ENCODE assay signal across 8 cellular contexts in the genomic region with DNA sequence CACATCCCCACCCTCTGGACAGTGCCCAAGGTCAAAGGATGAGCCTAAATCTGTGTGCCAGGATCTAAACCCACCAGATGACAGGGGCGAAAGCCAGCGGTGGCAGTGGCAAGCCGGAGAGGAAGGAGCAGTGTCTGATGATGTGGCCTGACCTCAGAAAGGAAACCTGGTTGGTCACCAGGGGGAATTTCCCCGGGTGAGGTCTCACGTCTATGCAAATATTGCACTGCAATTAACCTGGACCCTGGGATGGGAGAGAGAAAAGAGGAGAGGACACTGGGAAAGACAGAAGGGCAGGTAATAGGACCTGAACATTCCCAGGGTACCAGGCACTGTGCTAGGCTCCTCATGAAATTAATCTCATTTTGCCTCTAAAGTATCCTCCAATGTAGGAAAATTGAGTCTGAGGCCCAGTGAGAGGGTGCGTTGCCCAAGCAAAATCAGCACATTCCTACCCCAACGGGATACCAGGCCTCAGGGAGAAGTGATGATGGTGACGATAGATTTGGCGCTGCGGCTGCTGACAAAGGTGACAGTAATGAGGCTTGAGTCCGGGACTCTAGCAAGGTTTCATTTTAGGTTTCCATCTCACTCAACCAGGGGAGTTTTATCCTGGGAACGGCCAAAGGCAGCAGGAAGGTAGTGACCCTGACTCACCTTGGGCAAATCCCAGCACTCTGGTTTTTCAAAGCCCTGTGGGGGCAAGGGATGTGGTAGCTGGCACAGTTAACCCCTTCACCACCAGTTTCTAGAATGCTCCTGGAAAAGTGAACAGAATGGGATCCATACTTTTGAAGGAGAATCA.
DNase-seq lines count a peak whose midpoint lies in the region; ATAC-seq and FAIRE-seq lines count a peak whose summit lies in the region.

No MANE protein-coding gene starts in this region.

- peak overlapping the region; percentile 99 for H3K27ac ChIP-seq in epithelial cell of prostate

- peak; percentile 96 for FAIRE-seq in GM19239 (lab: Jason Lieb, UNC)

- ATAC-seq in HG03378 (IDR thresholded peaks at IDR 0.05; ENCODE audit: unreplicated experiment) = peak; percentile 71

- DNase-seq in AML-193 (lab: John Stamatoyannopoulos, UW) (peak; percentile 25 to 30), GM19239 (ENCODE audit: insufficient read length, low spot score) (peak; percentile 53), epithelial cell of prostate (ENCODE audit: low read depth, low spot score) (no peak), cerebellar nuclear complex (lab: John Stamatoyannopoulos, UW) (no peak), COR-L47 (lab: John Stamatoyannopoulos, UW) (no peak)
- DNase-seq in activated CD4-positive, alpha-beta T cell treated with anti-CD3 and anti-CD28 coated beads, Interleukin-2, amount 50 U/mL, for 1 hour = peak; percentile 29
- DNase-seq in stimulated activated CD4-positive, alpha-beta T cell treated with anti-CD3 and anti-CD28 coated beads, Interleukin-12 subunit alpha, Interleukin-12 subunit beta, amount 100 ng/mL, for 48 hours (ENCODE audit: low read depth in 2 of 3, low spot score in 1 of 3) = peak; percentile 53 to 67 (median 60)

Comparison
In these comparisons a context has a peak if more than half of its experiments do, and no peak if none do; other contexts are left out.
1. DNase-seq: peak in AML-193 (2 of 2), GM19239 (single experiment), activated CD4-positive, alpha-beta T cell treated with anti-CD3 and anti-CD28 coated beads, Interleukin-2, amount 50 U/mL, for 1 hour (single experiment) and stimulated activated CD4-positive, alpha-beta T cell treated with anti-CD3 and anti-CD28 coated beads, Interleukin-12 subunit alpha, Interleukin-12 subunit beta, amount 100 ng/mL, for 48 hours (3 of 3); none in epithelial cell of prostate (single experiment), cerebellar nuclear complex (0 of 2) and COR-L47 (single experiment).